ENCODE assay signal across 11 cellular contexts in the genomic region with DNA sequence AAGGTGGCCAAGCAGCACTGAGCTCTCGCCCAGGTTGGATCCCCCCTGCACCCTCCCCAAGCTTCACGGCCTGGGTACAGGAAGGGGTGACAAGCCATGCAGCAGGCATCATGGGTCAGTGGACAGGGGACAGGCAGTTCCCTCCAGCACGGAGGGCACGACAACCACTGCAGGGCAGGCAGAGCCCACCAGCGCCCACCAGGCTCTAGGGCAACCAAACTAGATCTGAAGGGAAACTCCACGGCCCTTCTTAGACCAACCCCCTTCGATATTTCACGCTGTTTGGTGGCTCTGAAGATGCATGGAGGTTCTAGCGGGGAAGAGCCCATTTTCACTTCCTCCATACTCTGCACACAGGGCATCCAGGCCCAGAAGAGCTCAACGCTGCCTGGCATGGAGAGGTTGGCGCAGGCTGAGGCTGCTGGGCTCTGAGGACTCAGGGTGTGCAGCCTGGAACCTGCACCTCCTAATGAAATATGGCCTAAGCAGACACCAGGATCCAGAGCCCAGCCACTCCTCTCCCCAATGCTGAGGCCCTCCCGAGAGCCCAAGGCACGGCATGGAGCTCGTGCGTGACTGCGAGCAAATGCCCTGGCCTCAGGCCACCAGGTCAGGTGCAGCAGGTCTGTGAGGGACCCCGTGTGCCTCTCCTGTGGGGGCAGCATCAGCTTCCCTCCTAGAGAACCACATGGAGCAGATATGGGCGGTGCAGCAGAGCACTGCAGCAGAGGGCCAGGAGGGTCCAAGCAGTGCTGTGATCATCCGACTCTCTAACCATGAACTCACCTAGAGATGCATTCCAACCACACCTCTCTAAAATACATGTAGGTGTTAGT. TPM values are rescaled to one million over a fixed set of nuclear protein-coding genes. Genes with fewer than 3 reads are reported as not detected.
A peak's percentile ranks its signal among the peaks of the same experiment; 100 is the strongest.
DNase-seq lines count a peak whose midpoint lies in the region; ATAC-seq, FAIRE-seq and TF ChIP-seq lines count a peak whose summit lies in the region.
"Had no signal": no experiment of that assay in that cellular context is flagged by ENCODE, and none has a peak within 500 bp of the region (broad histone marks: within the 10 kb centered on the region; RNA-seq: fewer than 3 reads in every experiment).

No MANE protein-coding gene starts in this region.

- peaks cover 0 to 7% (median 0%) of the 10 kb centered on the region in 11 experiments; a peak in 2 of 22 replicates for H4K20me1 ChIP-seq in BLaER1 treated with 17β-estradiol and CSF1 and Interleukin-3, amounts not matched to agents 10 nM and 100 nM

- H3K4me3 Mint-ChIP-seq in activated naive CD8-positive, alpha-beta T cell treated with anti-CD3 and anti-CD28 coated beads for 36 hours = peak overlapping the region; percentile 80
- H3K4me3 Mint-ChIP-seq in endothelial cell (ENCODE audit: unreplicated experiment) = no peak overlapping the region
- H3K4me3 Mint-ChIP-seq: CD14-positive monocyte had no signal

- peaks cover 11 to 71% (median 50%) of the 10 kb centered on the region in 11 experiments; a peak in 20 of 22 replicates for H3K36me3 ChIP-seq in BLaER1 treated with 17β-estradiol and CSF1 and Interleukin-3, amounts not matched to agents 10 nM and 100 nM
- H3K36me3 ChIP-seq: ovary had no signal

- peaks cover 25 to 64% (median 44%) of the 10 kb centered on the region in 10 experiments for H3K4me1 ChIP-seq in BLaER1 treated with 17β-estradiol and CSF1 and Interleukin-3, amounts not matched to agents 10 nM and 100 nM

- peak overlapping the region; percentile 92 for H3K27ac Mint-ChIP-seq in activated naive CD8-positive, alpha-beta T cell treated with anti-CD3 and anti-CD28 coated beads for 36 hours
- no peak overlapping the region for H3K27ac Mint-ChIP-seq in endothelial cell (ENCODE audit: unreplicated experiment)

- H3K27ac ChIP-seq in BLaER1 treated with 17β-estradiol and CSF1 and Interleukin-3, amounts not matched to agents 10 nM and 100 nM = peak overlapping the region in 5 of 11 experiments; percentile 7 to 38 (median 25); a peak in 5 of 22 replicates
- H3K27ac ChIP-seq: ovary had no signal

- DNase-seq in GM18507 (ENCODE audit: extremely low spot score, insufficient read length, low read depth) = no peak
- DNase-seq in activated naive CD8-positive, alpha-beta T cell treated with anti-CD3 and anti-CD28 coated beads for 36 hours = no peak
- DNase-seq in stimulated activated CD4-positive, alpha-beta T cell treated with anti-CD3 and anti-CD28 coated beads, Interleukin-12 subunit alpha, Interleukin-12 subunit beta, amount 100 ng/mL, for 4 hours = no peak
- DNase-seq in endothelial cell (ENCODE audit: low spot score) = no peak
- DNase-seq in NCI-H2171 treated with DMSO at 0.1 percent for 48 hours (lab: John Stamatoyannopoulos, UW) = no peak
- DNase-seq: NCI-H1694 treated with DMSO at 0.1 percent for 48 hours, ovary had no signal

- H3K27me3 Mint-ChIP-seq in activated naive CD8-positive, alpha-beta T cell treated with anti-CD3 and anti-CD28 coated beads for 36 hours = no peaks in the 10 kb centered on the region
- peaks cover 6% of the 10 kb centered on the region for H3K27me3 Mint-ChIP-seq in endothelial cell (ENCODE audit: unreplicated experiment)

- H3K4me3 ChIP-seq in BLaER1 treated with 17β-estradiol and CSF1 and Interleukin-3, amounts not matched to agents 10 nM and 100 nM = no peak overlapping the region
- H3K4me3 ChIP-seq: ovary had no signal

- no peaks in the 10 kb centered on the region for H3K27me3 ChIP-seq in BLaER1 treated with 17β-estradiol and CSF1 and Interleukin-3, amounts not matched to agents 10 nM and 100 nM
- H3K27me3 ChIP-seq: ovary had no signal

- no peaks in the 10 kb centered on the region for H3K9me3 ChIP-seq in BLaER1 treated with 17β-estradiol and CSF1 and Interleukin-3, amounts not matched to agents 10 nM and 100 nM (replicated peaks in 1 of 11)
- H3K9me3 ChIP-seq: ovary had no signal

- ATAC-seq in HG02852 (IDR thresholded peaks at IDR 0.05; ENCODE audit: unreplicated experiment) = peak; percentile 45
- ATAC-seq in HG03442 (IDR thresholded peaks at IDR 0.05; ENCODE audit: unreplicated experiment) = no peak

- peak overlapping the region in 3 of 11 experiments; percentile 35 to 38 (median 37); a peak in 3 of 22 replicates for H3K9ac ChIP-seq in BLaER1 treated with 17β-estradiol and CSF1 and Interleukin-3, amounts not matched to agents 10 nM and 100 nM

- H3K36me3 Mint-ChIP-seq in activated naive CD8-positive, alpha-beta T cell treated with anti-CD3 and anti-CD28 coated beads for 36 hours = peaks cover 56% of the 10 kb centered on the region
- H3K36me3 Mint-ChIP-seq in endothelial cell (ENCODE audit: low read depth, unreplicated experiment) = peaks cover 31% of the 10 kb centered on the region

- peak overlapping the region; percentile 12 to 70 (median 59); a peak in 21 of 22 replicates for H3K4me2 ChIP-seq in BLaER1 treated with 17β-estradiol and CSF1 and Interleukin-3, amounts not matched to agents 10 nM and 100 nM

- H3K9me3 Mint-ChIP-seq in activated naive CD8-positive, alpha-beta T cell treated with anti-CD3 and anti-CD28 coated beads for 36 hours = no peaks in the 10 kb centered on the region
- no peaks in the 10 kb centered on the region for H3K9me3 Mint-ChIP-seq in endothelial cell (ENCODE audit: unreplicated experiment)
- H3K9me3 Mint-ChIP-seq: CD14-positive monocyte had no signal

- no peak for TF ChIP-seq CTCF in endothelial cell (IDR thresholded peaks at IDR 0.05; ENCODE audit: unreplicated experiment)

- peaks cover 43% of the 10 kb centered on the region for H3K4me1 Mint-ChIP-seq in activated naive CD8-positive, alpha-beta T cell treated with anti-CD3 and anti-CD28 coated beads for 36 hours
- H3K4me1 Mint-ChIP-seq in endothelial cell (ENCODE audit: unreplicated experiment) = peaks cover 49% of the 10 kb centered on the region

- FAIRE-seq in GM18507 (lab: Jason Lieb, UNC) = peak; percentile 87

RNA-seq across cellular contexts. Expression of gene MTERF4, which starts 8.7 kb away (rescaled TPM):
- total RNA-seq in activated naive CD8-positive, alpha-beta T cell treated with anti-CD3 and anti-CD28 coated beads for 36 hours = 10 to 100 TPM; 34.5 to 35.6 TPM
- total RNA-seq in endothelial cell (ENCODE audit: unreplicated experiment) = 82.4 TPM

RNA-seq across cellular contexts. Expression of gene PASK, which starts 38.4 kb away (rescaled TPM):
- 10 to 100 TPM; 68.5 to 76.4 TPM for total RNA-seq in activated naive CD8-positive, alpha-beta T cell treated with anti-CD3 and anti-CD28 coated beads for 36 hours
- total RNA-seq in endothelial cell (ENCODE audit: unreplicated experiment) = 39.7 TPM

RNA-seq across cellular contexts. Expression of gene PPP1R7, which starts 39.4 kb away (rescaled TPM):
- 10 to 100 TPM; 80.4 to 85.1 TPM for total RNA-seq in activated naive CD8-positive, alpha-beta T cell treated with anti-CD3 and anti-CD28 coated beads for 36 hours
- 61.6 TPM for total RNA-seq in endothelial cell (ENCODE audit: unreplicated experiment)
